ENCODE assay signal across 9 cellular contexts in genomic region chr13:46593403-46593802, GRCh38. TPM values are rescaled to one million over a fixed set of nuclear protein-coding genes. Genes with fewer than 3 reads are reported as not detected.
DNase-seq lines count a peak whose midpoint lies in the region; ATAC-seq lines count a peak whose summit lies in the region.
"Had no signal": no experiment of that assay in that cellular context is flagged by ENCODE, and none has a peak within 500 bp of the region (broad histone marks: within the 10 kb centered on the region; RNA-seq: fewer than 3 reads in every experiment).

No MANE protein-coding gene starts in this region.

- DNase-seq in activated T-helper 2 cell treated with anti-CD3 and anti-CD28 coated beads, Interferon-gamma antibody, Interleukin-2, Interleukin-4, amounts not matched to agents 10 μg/mL and 5 μg/mL and 100 μg/mL, durations not matched to agents 14 hours and 24 hours and 36 hours (ENCODE audit: low spot score), result peak; percentile 15
- DNase-seq in stimulated activated CD8-positive, alpha-beta memory T cell treated with anti-CD3 and anti-CD28 coated beads, Interleukin-4, amount 100 ng/mL, for 24 hours (ENCODE audit: low read depth), result peak; percentile 17
- no peak for DNase-seq in GM19240 (ENCODE audit: insufficient read length, low spot score)
- no peak for DNase-seq in pons (ENCODE audit: low spot score)
- DNase-seq in left colon, result no peak
- no peak for DNase-seq in SIG-M5 (lab: John Stamatoyannopoulos, UW)
- DNase-seq: substantia nigra had no signal

- no peaks in the 10 kb centered on the region for H3K9me3 Mint-ChIP-seq in activated T-helper 2 cell treated with anti-CD3 and anti-CD28 coated beads, Interferon-gamma antibody, Interleukin-2, Interleukin-4, amounts not matched to agents 10 μg/mL and 5 μg/mL and 100 μg/mL, durations not matched to agents 14 hours and 24 hours and 36 hours

- H3K4me3 Mint-ChIP-seq in activated T-helper 2 cell treated with anti-CD3 and anti-CD28 coated beads, Interferon-gamma antibody, Interleukin-2, Interleukin-4, amounts not matched to agents 10 μg/mL and 5 μg/mL and 100 μg/mL, durations not matched to agents 14 hours and 24 hours and 36 hours (ENCODE audit: low read depth), result no peak overlapping the region

- H3K36me3 Mint-ChIP-seq in activated T-helper 2 cell treated with anti-CD3 and anti-CD28 coated beads, Interferon-gamma antibody, Interleukin-2, Interleukin-4, amounts not matched to agents 10 μg/mL and 5 μg/mL and 100 μg/mL, durations not matched to agents 14 hours and 24 hours and 36 hours (ENCODE audit: low read depth), result peaks cover 3% of the 10 kb centered on the region

- H3K27ac Mint-ChIP-seq in activated T-helper 2 cell treated with anti-CD3 and anti-CD28 coated beads, Interferon-gamma antibody, Interleukin-2, Interleukin-4, amounts not matched to agents 10 μg/mL and 5 μg/mL and 100 μg/mL, durations not matched to agents 14 hours and 24 hours and 36 hours, result peak overlapping the region; percentile 3

- peaks cover 51% of the 10 kb centered on the region for H3K4me1 Mint-ChIP-seq in activated T-helper 2 cell treated with anti-CD3 and anti-CD28 coated beads, Interferon-gamma antibody, Interleukin-2, Interleukin-4, amounts not matched to agents 10 μg/mL and 5 μg/mL and 100 μg/mL, durations not matched to agents 14 hours and 24 hours and 36 hours (ENCODE audit: low read depth)

- intact Hi-C loops in activated T-helper 2 cell treated with anti-CD3 and anti-CD28 coated beads, Interferon-gamma antibody, Interleukin-2, Interleukin-4, amounts not matched to agents 10 μg/mL and 5 μg/mL and 100 μg/mL, durations not matched to agents 14 hours and 24 hours and 36 hours (cut with micrococcal nuclease), result loop anchor here (2.0 to 5.0 kb wide), 4 partner anchors 13 to 74 kb away; partner anchors contain the start of gene LRCH1
- intact Hi-C loops in left colon (cut with DNase I, micrococcal nuclease), result no loop called here

- ATAC-seq in GM19452 (IDR thresholded peaks at IDR 0.05; ENCODE audit: unreplicated experiment) (peak; percentile 43), HG03565 (IDR thresholded peaks at IDR 0.05; ENCODE audit: unreplicated experiment) (peak; percentile 48), left colon (no peak)

- peaks cover 6% of the 10 kb centered on the region for H3K27me3 Mint-ChIP-seq in activated T-helper 2 cell treated with anti-CD3 and anti-CD28 coated beads, Interferon-gamma antibody, Interleukin-2, Interleukin-4, amounts not matched to agents 10 μg/mL and 5 μg/mL and 100 μg/mL, durations not matched to agents 14 hours and 24 hours and 36 hours (ENCODE audit: low read depth)

RNA-seq across cellular contexts. Expression of gene LRCH1, which starts 40.4 kb away (rescaled TPM):
- total RNA-seq in activated T-helper 2 cell treated with anti-CD3 and anti-CD28 coated beads, Interferon-gamma antibody, Interleukin-2, Interleukin-4, amounts not matched to agents 10 μg/mL and 5 μg/mL and 100 μg/mL, durations not matched to agents 14 hours and 24 hours and 36 hours, result 16.9 and 17.8 TPM in 2 replicates
- total RNA-seq in left colon, result 10 to 100 TPM; 13.9 to 17.9 TPM

Comparison
In these comparisons a context has a peak if more than half of its experiments do, and no peak if none do; other contexts are left out.
1. DNase-seq: peak in activated T-helper 2 cell treated with anti-CD3 and anti-CD28 coated beads, Interferon-gamma antibody, Interleukin-2, Interleukin-4, amounts not matched to agents 10 μg/mL and 5 μg/mL and 100 μg/mL, durations not matched to agents 14 hours and 24 hours and 36 hours (single experiment) and stimulated activated CD8-positive, alpha-beta memory T cell treated with anti-CD3 and anti-CD28 coated beads, Interleukin-4, amount 100 ng/mL, for 24 hours (single experiment); none in GM19240 (single experiment), pons (single experiment), left colon (0 of 2) and SIG-M5 (single experiment).